ENCODE assay signal across 15 cellular contexts in the genomic region with DNA sequence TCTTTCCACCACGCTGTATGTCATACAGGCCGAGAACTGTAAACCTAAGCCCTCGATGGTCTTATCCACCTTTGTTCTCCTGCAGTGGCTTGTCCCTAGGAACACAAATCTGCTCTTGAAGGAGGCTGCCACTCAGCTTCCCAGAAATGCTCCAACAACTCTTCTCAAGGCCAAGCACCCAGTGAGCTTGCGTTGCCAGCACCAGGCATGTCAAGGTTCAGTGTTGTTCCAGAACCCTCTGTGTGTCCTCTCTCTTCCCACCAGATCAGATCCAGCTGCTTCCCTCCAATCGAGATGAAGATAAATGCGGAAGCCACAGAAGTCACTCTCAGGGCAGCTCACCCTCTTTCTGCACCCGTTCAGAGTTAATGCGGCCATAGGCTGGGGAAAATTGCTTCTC. TPM values are rescaled to one million over a fixed set of nuclear protein-coding genes. Genes with fewer than 3 reads are reported as not detected.
DNase-seq lines count a peak whose midpoint lies in the region; ATAC-seq, FAIRE-seq and TF ChIP-seq lines count a peak whose summit lies in the region.
"Had no signal": no experiment of that assay in that cellular context is flagged by ENCODE, and none has a peak within 500 bp of the region (broad histone marks: within the 10 kb centered on the region; RNA-seq: fewer than 3 reads in every experiment).

No MANE protein-coding gene starts in this region.

- TF ChIP-seq CTCF in GM23338 (conservative IDR thresholded peaks at IDR 0.05; ENCODE audit: low read depth in 2 of 2) (no peak), coronary artery (IDR thresholded peaks at IDR 0.05) (no peak), osteoblast (IDR thresholded peaks at IDR 0.05; ENCODE audit: extremely low read depth, low read depth, low read length) (no peak)

- no peak overlapping the region for H3K4me3 Mint-ChIP-seq in GM23338
- H3K4me3 Mint-ChIP-seq: CD4-positive, CD25-positive, alpha-beta regulatory T cell; HFFc6 had no signal

- H3K4me1 Mint-ChIP-seq in GM23338 = no peaks in the 10 kb centered on the region

- no peak for DNase-seq in GM23338 (ENCODE audit: low spot score)
- DNase-seq in coronary artery (ENCODE audit: low spot score) = peak; percentile 53
- DNase-seq in left lobe of liver (ENCODE audit: low spot score) = no peak
- no peak for DNase-seq in small intestine
- no peak for DNase-seq in D341Med (ENCODE audit: low spot score)
- DNase-seq in HUDEP-2 (lab: John Stamatoyannopoulos, UW; ENCODE audit: unreplicated experiment in 76 of 76) = no peak
- no peak for DNase-seq in osteoblast (ENCODE audit: insufficient read length, low spot score, missing footprints)
- DNase-seq: ACHN; CD4-positive, CD25-positive, alpha-beta regulatory T cell; DMS79; GOT3; HFFc6 had no signal

- ATAC-seq in GM23338 (no peak), left lobe of liver (peak; percentile 19)

- no peaks in the 10 kb centered on the region for H3K36me3 Mint-ChIP-seq in GM23338 (ENCODE audit: low read depth)

- H3K4me3 ChIP-seq in GM23338 (no peak overlapping the region), coronary artery (no peak overlapping the region), small intestine (ENCODE audit: low read depth in 1 of 2, low read length in 2 of 2) (no peak overlapping the region), osteoblast (ENCODE audit: insufficient read depth, low read length) (no peak overlapping the region)
- H3K4me3 ChIP-seq: BLaER1 treated with 17β-estradiol and CSF1 and Interleukin-3, amounts not matched to agents 10 nM and 100 nM; HAP-1 had no signal

- H3K79me2 ChIP-seq in GM23338 (replicated peaks; ENCODE audit: insufficient read depth) (no peaks in the 10 kb centered on the region), osteoblast (ENCODE audit: insufficient read depth, low read length) (no peaks in the 10 kb centered on the region)

- H2AFZ ChIP-seq in GM23338 (peak overlapping the region; percentile 47), osteoblast (ENCODE audit: low read length) (no peak overlapping the region)

- peaks cover 7% of the 10 kb centered on the region; the same call in 1 of the 3 replicates for H3K9me3 Mint-ChIP-seq in GM23338

- H4K20me1 ChIP-seq in GM23338 (replicated peaks; ENCODE audit: insufficient read depth) (no peaks in the 10 kb centered on the region), osteoblast (ENCODE audit: insufficient read depth, low read length) (no peaks in the 10 kb centered on the region)
- H4K20me1 ChIP-seq: BLaER1 treated with 17β-estradiol and CSF1 and Interleukin-3, amounts not matched to agents 10 nM and 100 nM had no signal

- H3K27me3 ChIP-seq in GM23338 (ENCODE audit: insufficient read depth) = no peaks in the 10 kb centered on the region
- H3K27me3 ChIP-seq in small intestine (ENCODE audit: control insufficient read depth in 2 of 2, insufficient read depth in 2 of 2, low read length in 2 of 2) = no peaks in the 10 kb centered on the region
- H3K27me3 ChIP-seq in osteoblast (ENCODE audit: insufficient read depth, low read length) = peaks cover 29% of the 10 kb centered on the region
- H3K27me3 ChIP-seq: BLaER1 treated with 17β-estradiol and CSF1 and Interleukin-3, amounts not matched to agents 10 nM and 100 nM had no signal

- FAIRE-seq in small intestine (lab: Jason Lieb, UNC) = no peak
- FAIRE-seq: GM12891 had no signal

- H3K27ac ChIP-seq in GM23338 (ENCODE audit: low read depth) = no peak overlapping the region
- H3K27ac ChIP-seq in coronary artery = no peak overlapping the region
- H3K27ac ChIP-seq in small intestine (ENCODE audit: low read depth in 1 of 2, low read length in 1 of 2) = peak overlapping the region; percentile 48 to 71
- no peak overlapping the region for H3K27ac ChIP-seq in osteoblast (ENCODE audit: low read depth, low read length)
- H3K27ac ChIP-seq: BLaER1 treated with 17β-estradiol and CSF1 and Interleukin-3, amounts not matched to agents 10 nM and 100 nM had no signal

- H3K4me2 ChIP-seq in GM23338 (no peak overlapping the region), osteoblast (ENCODE audit: insufficient read depth, low read length) (no peak overlapping the region)
- H3K4me2 ChIP-seq: BLaER1 treated with 17β-estradiol and CSF1 and Interleukin-3, amounts not matched to agents 10 nM and 100 nM had no signal

- peaks cover 3% of the 10 kb centered on the region for H3K27me3 Mint-ChIP-seq in GM23338 (ENCODE audit: insufficient read depth, low read depth, poor library complexity)

- no peaks in the 10 kb centered on the region for H3K36me3 ChIP-seq in GM23338 (ENCODE audit: insufficient read depth)
- H3K36me3 ChIP-seq in small intestine (ENCODE audit: control insufficient read depth in 2 of 2, insufficient read depth in 2 of 2, low read length in 2 of 2) = no peaks in the 10 kb centered on the region
- H3K36me3 ChIP-seq in osteoblast (ENCODE audit: insufficient read depth, low read length) = no peaks in the 10 kb centered on the region
- H3K36me3 ChIP-seq: BLaER1 treated with 17β-estradiol and CSF1 and Interleukin-3, amounts not matched to agents 10 nM and 100 nM; HAP-1 had no signal

- no peak overlapping the region for H3K27ac Mint-ChIP-seq in GM23338
- H3K27ac Mint-ChIP-seq: HFFc6 had no signal

- H3K9me3 ChIP-seq in small intestine (ENCODE audit: control insufficient read depth, low read depth) (no peaks in the 10 kb centered on the region), osteoblast (ENCODE audit: low read depth, low read length) (peaks cover 4% of the 10 kb centered on the region)

- H3K4me1 ChIP-seq in GM23338 (ENCODE audit: insufficient read depth) (no peaks in the 10 kb centered on the region), small intestine (ENCODE audit: control insufficient read depth in 2 of 2, insufficient read depth in 1 of 2, low read depth in 1 of 2, low read length in 1 of 2) (peaks cover 10 to 11% of the 10 kb centered on the region in 2 donors), osteoblast (ENCODE audit: insufficient read depth, low read length) (no peaks in the 10 kb centered on the region)
- H3K4me1 ChIP-seq: HAP-1 had no signal

- 36 to 79% (median 53%) methylated on average over 8 of the region's 8 CpGs for WGBS in small intestine, 3 donors

- 0 out of 2 replicates have a peak, but pooled peaks cover 4% of the 10 kb centered on the region for H3K9me2 ChIP-seq in GM23338 (ENCODE audit: insufficient read depth)

- no peaks in the 10 kb centered on the region for H3F3A ChIP-seq in GM23338 (replicated peaks; ENCODE audit: low read depth)

RNA-seq across cellular contexts. Expression of a gene that starts 11.3 kb away (rescaled TPM):
- 0.66 and 1.5 TPM in 2 replicates for total RNA-seq in GM23338 (2014; rRNA removed; shearing (Covaris generic))
- 1.0 and 1.1 TPM in 2 replicates for polyA plus RNA-seq in GM23338 (2016; fragmentation: Nextera tagmentation; extraction: Ambion mirVana)
- 0.58 TPM for total RNA-seq in left lobe of liver
- 10 to 100 TPM; 12.8 to 38.6 (median 31.8) TPM for polyA plus RNA-seq in small intestine
- under 0.01 TPM in 1 of 2 replicates, not detected in the other for total RNA-seq in osteoblast

Comparison
In these comparisons a context has a peak if more than half of its experiments do, and no peak if none do; other contexts are left out.
1. H3K27ac ChIP-seq: peak in small intestine (2 of 2); none in GM23338 (single experiment), coronary artery (0 of 2) and osteoblast (single experiment).